In the genomic region with DNA sequence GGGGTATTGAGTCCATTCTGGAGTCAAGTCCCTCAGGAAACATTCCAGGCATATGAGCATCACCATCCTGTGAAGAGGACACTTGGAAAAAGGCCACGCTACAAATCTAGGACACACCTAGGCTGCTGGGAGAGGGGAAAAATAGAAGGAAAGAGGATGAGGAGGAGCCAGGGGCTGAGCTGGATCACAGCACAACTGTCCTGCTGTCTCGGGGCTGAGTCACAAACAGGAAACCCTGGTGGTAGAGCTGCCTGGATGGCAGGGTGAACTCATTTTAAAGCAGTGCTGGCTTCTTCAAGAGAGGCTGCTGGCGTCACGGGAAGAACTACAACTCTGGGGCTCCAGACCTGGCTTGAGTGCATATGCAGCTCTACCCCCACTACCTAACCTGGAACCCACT, we compare ENCODE assay signal across 8 cellular contexts. TPM values are rescaled to one million over a fixed set of nuclear protein-coding genes. Genes with fewer than 3 reads are reported as not detected.
A peak's percentile ranks its signal among the peaks of the same experiment; 100 is the strongest.
DNase-seq lines count a peak whose midpoint lies in the region; ATAC-seq, FAIRE-seq and TF ChIP-seq lines count a peak whose summit lies in the region.

No MANE protein-coding gene starts in this region.

- peaks cover 40% of the 10 kb centered on the region for H3K4me1 Mint-ChIP-seq in CD4-positive, alpha-beta T cell (ENCODE audit: low read depth)

- no peak overlapping the region for H3K27ac ChIP-seq in CD4-positive, alpha-beta T cell (ENCODE audit: low read depth, low read length)
- H3K27ac ChIP-seq in small intestine (ENCODE audit: low read depth in 1 of 2, low read length in 1 of 2) = peak overlapping the region in 1 of 2 donors; percentile 2

- no peak for FAIRE-seq in small intestine (lab: Jason Lieb, UNC)

- POLR2A ChIA-PET in CD4-positive, alpha-beta T cell (lab: Charles Lee) = interaction anchor here (0.9 to 1.2 kb wide), 2 partner anchors 35 to 64 kb away, joined by 3 to 4 read pairs; no protein-coding TSS in a partner anchor

- 67 to 84% (median 81%) methylated on average over 4 of the region's 4 CpGs for WGBS in small intestine, 3 donors

- H3K27me3 Mint-ChIP-seq in CD4-positive, alpha-beta T cell = no peaks in the 10 kb centered on the region

- no peak overlapping the region for H3K4me3 ChIP-seq in small intestine (ENCODE audit: low read depth in 1 of 2, low read length in 2 of 2)

- H3K4me1 ChIP-seq in small intestine (ENCODE audit: control insufficient read depth in 2 of 2, insufficient read depth in 1 of 2, low read depth in 1 of 2, low read length in 1 of 2) = no peaks in the 10 kb centered on the region

- no peak for TF ChIP-seq CTCF in CD4-positive, alpha-beta T cell (IDR thresholded peaks at IDR 0.05)
- no peak for TF ChIP-seq CTCF in GM13977 (IDR thresholded peaks at IDR 0.05; ENCODE audit: extremely low read depth, insufficient read depth, missing control alignments)

- DNase-seq in CD4-positive, alpha-beta T cell = peak in 9 of 10 experiments; percentile 9 to 47 (median 29)
- peak; percentile 53 for DNase-seq in astrocyte of the hippocampus (ENCODE audit: low read depth, low spot score)
- DNase-seq in occipital lobe (lab: John Stamatoyannopoulos, UW) = peak; percentile 18
- DNase-seq in small intestine = no peak
- no peak for DNase-seq in NCI-H510A (lab: John Stamatoyannopoulos, UW)
- DNase-seq in GM13977 (ENCODE audit: low spot score) = no peak

- intact Hi-C loops in CD4-positive, alpha-beta T cell (cut with DNase I, micrococcal nuclease) = no loop called here

- no peaks in the 10 kb centered on the region for H3K9me3 Mint-ChIP-seq in CD4-positive, alpha-beta T cell

- H3K36me3 ChIP-seq in small intestine (ENCODE audit: control insufficient read depth in 2 of 2, insufficient read depth in 2 of 2, low read length in 2 of 2) = peaks cover 2 to 3% of the 10 kb centered on the region in 2 donors

- peak; percentile 73 for ATAC-seq in CD4-positive, alpha-beta T cell (ENCODE audit: poor library complexity)
- ATAC-seq in SK-N-SH treated with all-trans-retinoic acid at 6 μM for 48 hours (peak; percentile 48), GM18511 (IDR thresholded peaks at IDR 0.05; ENCODE audit: unreplicated experiment) (no peak)

- H3K9me3 ChIP-seq in CD4-positive, alpha-beta T cell (ENCODE audit: control insufficient read depth, low read length) = no peaks in the 10 kb centered on the region
- H3K9me3 ChIP-seq in small intestine (ENCODE audit: control insufficient read depth, low read depth) = no peaks in the 10 kb centered on the region

- H3K4me3 Mint-ChIP-seq in CD4-positive, alpha-beta T cell = no peak overlapping the region

- CTCF ChIA-PET in CD4-positive, alpha-beta T cell (lab: Charles Lee) = interaction anchor here (0.7 to 1.5 kb wide), 2 partner anchors 12 to 151 kb away, joined by 3 to 4 read pairs; a partner anchor contains a TSS

- peaks cover 68% of the 10 kb centered on the region for H3K36me3 Mint-ChIP-seq in CD4-positive, alpha-beta T cell (ENCODE audit: low read depth)

- H3K27ac Mint-ChIP-seq in CD4-positive, alpha-beta T cell = peak overlapping the region; percentile 73

- H3K27me3 ChIP-seq in CD4-positive, alpha-beta T cell (ENCODE audit: control insufficient read depth, insufficient read depth, low read length) = no peaks in the 10 kb centered on the region
- H3K27me3 ChIP-seq in small intestine (ENCODE audit: control insufficient read depth in 2 of 2, insufficient read depth in 2 of 2, low read length in 2 of 2) = no peaks in the 10 kb centered on the region

- in situ Hi-C loops in GM13977 (cut with MboI; ENCODE audit: low pct_unique_long_range_greater_than_20kb, low sequenced_read_pairs, unreplicated experiment) = no loop called here

TF ChIP-seq in SK-N-SH treated with all-trans-retinoic acid at 6 μM for 48 hours, 23 proteins besides CTCF, POLR2A, EP300 and RAD21:
- TF ChIP-seq ARNTL (CRISPR knock-in tag; IDR thresholded peaks at IDR 0.05; ENCODE audit: borderline replicate concordance, low read depth) = no peak
- TF ChIP-seq PPARA (CRISPR knock-in tag; IDR thresholded peaks at IDR 0.05; ENCODE audit: borderline replicate concordance) = no peak
- no peak for TF ChIP-seq SNAI2 (CRISPR knock-in tag; IDR thresholded peaks at IDR 0.05)
- TF ChIP-seq, protein P1, sequence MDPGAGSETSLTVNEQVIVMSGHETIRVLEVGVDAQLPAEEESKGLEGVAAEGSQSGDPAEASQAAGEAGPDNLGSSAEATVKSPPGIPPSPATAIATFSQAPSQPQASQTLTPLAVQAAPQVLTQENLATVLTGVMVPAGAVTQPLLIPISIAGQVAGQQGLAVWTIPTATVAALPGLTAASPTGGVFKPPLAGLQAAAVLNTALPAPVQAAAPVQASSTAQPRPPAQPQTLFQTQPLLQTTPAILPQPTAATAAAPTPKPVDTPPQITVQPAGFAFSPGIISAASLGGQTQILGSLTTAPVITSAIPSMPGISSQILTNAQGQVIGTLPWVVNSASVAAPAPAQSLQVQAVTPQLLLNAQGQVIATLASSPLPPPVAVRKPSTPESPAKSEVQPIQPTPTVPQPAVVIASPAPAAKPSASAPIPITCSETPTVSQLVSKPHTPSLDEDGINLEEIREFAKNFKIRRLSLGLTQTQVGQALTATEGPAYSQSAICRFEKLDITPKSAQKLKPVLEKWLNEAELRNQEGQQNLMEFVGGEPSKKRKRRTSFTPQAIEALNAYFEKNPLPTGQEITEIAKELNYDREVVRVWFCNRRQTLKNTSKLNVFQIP (CRISPR knock-in tag; IDR thresholded peaks at IDR 0.05; ENCODE audit: borderline replicate concordance, low read depth) = no peak
- no peak for TF ChIP-seq ZC3H10 (CRISPR knock-in tag; IDR thresholded peaks at IDR 0.05)
- TF ChIP-seq ZNF8 (CRISPR knock-in tag; IDR thresholded peaks at IDR 0.05) = no peak
- TF ChIP-seq ESRRG (CRISPR knock-in tag; IDR thresholded peaks at IDR 0.05) = no peak
- TF ChIP-seq GLIS3 (CRISPR knock-in tag; IDR thresholded peaks at IDR 0.05) = no peak
- TF ChIP-seq, protein P2, sequence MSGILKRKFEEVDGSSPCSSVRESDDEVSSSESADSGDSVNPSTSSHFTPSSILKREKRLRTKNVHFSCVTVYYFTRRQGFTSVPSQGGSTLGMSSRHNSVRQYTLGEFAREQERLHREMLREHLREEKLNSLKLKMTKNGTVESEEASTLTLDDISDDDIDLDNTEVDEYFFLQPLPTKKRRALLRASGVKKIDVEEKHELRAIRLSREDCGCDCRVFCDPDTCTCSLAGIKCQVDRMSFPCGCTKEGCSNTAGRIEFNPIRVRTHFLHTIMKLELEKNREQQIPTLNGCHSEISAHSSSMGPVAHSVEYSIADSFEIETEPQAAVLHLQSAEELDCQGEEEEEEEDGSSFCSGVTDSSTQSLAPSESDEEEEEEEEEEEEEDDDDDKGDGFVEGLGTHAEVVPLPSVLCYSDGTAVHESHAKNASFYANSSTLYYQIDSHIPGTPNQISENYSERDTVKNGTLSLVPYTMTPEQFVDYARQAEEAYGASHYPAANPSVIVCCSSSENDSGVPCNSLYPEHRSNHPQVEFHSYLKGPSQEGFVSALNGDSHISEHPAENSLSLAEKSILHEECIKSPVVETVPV (CRISPR knock-in tag; IDR thresholded peaks at IDR 0.05) = no peak
- TF ChIP-seq TCF4 (CRISPR knock-in tag; IDR thresholded peaks at IDR 0.05; ENCODE audit: borderline replicate concordance) = no peak
- TF ChIP-seq ZNF70 (CRISPR knock-in tag; IDR thresholded peaks at IDR 0.05) = no peak
- no peak for TF ChIP-seq OSR1 (CRISPR knock-in tag; IDR thresholded peaks at IDR 0.05)
- TF ChIP-seq ZNF565 (CRISPR knock-in tag; conservative IDR thresholded peaks at IDR 0.05; ENCODE audit: low read depth) = no peak
- TF ChIP-seq, protein P3, sequence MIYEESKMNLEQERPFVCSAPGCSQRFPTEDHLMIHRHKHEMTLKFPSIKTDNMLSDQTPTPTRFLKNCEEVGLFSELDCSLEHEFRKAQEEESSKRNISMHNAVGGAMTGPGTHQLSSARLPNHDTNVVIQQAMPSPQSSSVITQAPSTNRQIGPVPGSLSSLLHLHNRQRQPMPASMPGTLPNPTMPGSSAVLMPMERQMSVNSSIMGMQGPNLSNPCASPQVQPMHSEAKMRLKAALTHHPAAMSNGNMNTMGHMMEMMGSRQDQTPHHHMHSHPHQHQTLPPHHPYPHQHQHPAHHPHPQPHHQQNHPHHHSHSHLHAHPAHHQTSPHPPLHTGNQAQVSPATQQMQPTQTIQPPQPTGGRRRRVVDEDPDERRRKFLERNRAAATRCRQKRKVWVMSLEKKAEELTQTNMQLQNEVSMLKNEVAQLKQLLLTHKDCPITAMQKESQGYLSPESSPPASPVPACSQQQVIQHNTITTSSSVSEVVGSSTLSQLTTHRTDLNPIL (CRISPR knock-in tag; IDR thresholded peaks at IDR 0.05; ENCODE audit: low read depth) = no peak
- no peak for TF ChIP-seq ZFP30 (CRISPR knock-in tag; IDR thresholded peaks at IDR 0.05)
- no peak for TF ChIP-seq RARB (CRISPR knock-in tag; IDR thresholded peaks at IDR 0.05)
- TF ChIP-seq ZFP3 (CRISPR knock-in tag; IDR thresholded peaks at IDR 0.05) = no peak
- TF ChIP-seq, protein P4, sequence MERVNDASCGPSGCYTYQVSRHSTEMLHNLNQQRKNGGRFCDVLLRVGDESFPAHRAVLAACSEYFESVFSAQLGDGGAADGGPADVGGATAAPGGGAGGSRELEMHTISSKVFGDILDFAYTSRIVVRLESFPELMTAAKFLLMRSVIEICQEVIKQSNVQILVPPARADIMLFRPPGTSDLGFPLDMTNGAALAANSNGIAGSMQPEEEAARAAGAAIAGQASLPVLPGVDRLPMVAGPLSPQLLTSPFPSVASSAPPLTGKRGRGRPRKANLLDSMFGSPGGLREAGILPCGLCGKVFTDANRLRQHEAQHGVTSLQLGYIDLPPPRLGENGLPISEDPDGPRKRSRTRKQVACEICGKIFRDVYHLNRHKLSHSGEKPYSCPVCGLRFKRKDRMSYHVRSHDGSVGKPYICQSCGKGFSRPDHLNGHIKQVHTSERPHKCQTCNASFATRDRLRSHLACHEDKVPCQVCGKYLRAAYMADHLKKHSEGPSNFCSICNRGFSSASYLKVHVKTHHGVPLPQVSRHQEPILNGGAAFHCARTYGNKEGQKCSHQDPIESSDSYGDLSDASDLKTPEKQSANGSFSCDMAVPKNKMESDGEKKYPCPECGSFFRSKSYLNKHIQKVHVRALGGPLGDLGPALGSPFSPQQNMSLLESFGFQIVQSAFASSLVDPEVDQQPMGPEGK (CRISPR knock-in tag; IDR thresholded peaks at IDR 0.05; ENCODE audit: borderline replicate concordance) = no peak
- no peak for TF ChIP-seq ISL1 (CRISPR knock-in tag; IDR thresholded peaks at IDR 0.05)

RNA-seq across cellular contexts. Expression of a gene that starts 37.3 kb away (rescaled TPM):
- 1 to 10 TPM; 6.5 to 7.0 TPM for total RNA-seq in CD4-positive, alpha-beta T cell
- total RNA-seq in occipital lobe = 157 TPM
- polyA plus RNA-seq in small intestine = 10 to 100 TPM in 1 of 3 donors, 1 to 10 TPM in 1, under 1 TPM in 1; 0.67 to 13.3 (median 7.0) TPM

Comparison
In these comparisons a context has a peak if more than half of its experiments do, and no peak if none do; other contexts are left out.
1. DNase-seq: peak in CD4-positive, alpha-beta T cell (9 of 10), astrocyte of the hippocampus (single experiment) and occipital lobe (single experiment); none in small intestine (single experiment), NCI-H510A (single experiment) and GM13977 (single experiment).
2. RNA of a gene that starts 37.3 kb away (total RNA-seq): 157 TPM in occipital lobe (single experiment); 6.5 to 7.0 TPM in CD4-positive, alpha-beta T cell; every median in the first group is over 10 times any median in the second.